ENCODE assay signal across 9 cellular contexts in genomic region chr3:143895805-143896204, GRCh38. TPM values are rescaled to one million over a fixed set of nuclear protein-coding genes. Genes with fewer than 3 reads are reported as not detected.
DNase-seq lines count a peak whose midpoint lies in the region; ATAC-seq, FAIRE-seq and TF ChIP-seq lines count a peak whose summit lies in the region.
"Had no signal": no experiment of that assay in that cellular context is flagged by ENCODE, and none has a peak within 500 bp of the region (broad histone marks: within the 10 kb centered on the region; RNA-seq: fewer than 3 reads in every experiment).

No MANE protein-coding gene starts in this region.

- H3K4me1 ChIP-seq in astrocyte (ENCODE audit: insufficient read depth, low read length): peaks cover 7% of the 10 kb centered on the region

- peaks cover 5% of the 10 kb centered on the region for H3F3A ChIP-seq in neural cell (ENCODE audit: insufficient read depth, low read length, poor library complexity, severe bottlenecking)

- no peaks in the 10 kb centered on the region for H3K9me2 ChIP-seq in neural cell (ENCODE audit: insufficient read depth, low read length)

- TF ChIP-seq POLR2A in GM18505 (IDR thresholded peaks at IDR 0.05; ENCODE audit: borderline replicate concordance, extremely low read depth, insufficient read depth, insufficient read length): no peak

- peaks cover 2% of the 10 kb centered on the region for H3K27me3 Mint-ChIP-seq in astrocyte (ENCODE audit: low read depth, unreplicated experiment)

- H3K27ac Mint-ChIP-seq in astrocyte (ENCODE audit: unreplicated experiment): no peak overlapping the region

- no peaks in the 10 kb centered on the region for H4K20me1 ChIP-seq in astrocyte (ENCODE audit: insufficient read depth, low read length)
- no peaks in the 10 kb centered on the region for H4K20me1 ChIP-seq in neural cell (ENCODE audit: insufficient read depth)

- TF ChIP-seq CTCF in GM06990 (IDR thresholded peaks at IDR 0.05; ENCODE audit: insufficient read depth, low read length, poor library complexity, severe bottlenecking) (peak; percentile 25), astrocyte (IDR thresholded peaks at IDR 0.05; ENCODE audit: insufficient read depth, low read depth, low read length) (peak; percentile 23), neural cell (IDR thresholded peaks at IDR 0.05; ENCODE audit: poor library complexity, severe bottlenecking) (peak; percentile 65)

- peak; percentile 78 for TF ChIP-seq RAD21 in neural cell (conservative IDR thresholded peaks at IDR 0.05)

- H3K4me1 Mint-ChIP-seq in astrocyte (ENCODE audit: low read depth, unreplicated experiment): peaks cover 5% of the 10 kb centered on the region

- H3K79me2 ChIP-seq in astrocyte (ENCODE audit: insufficient read depth, low read length): no peaks in the 10 kb centered on the region
- H3K79me2 ChIP-seq in neural cell (replicated peaks; ENCODE audit: insufficient read depth, low read length): no peaks in the 10 kb centered on the region

- no peaks in the 10 kb centered on the region for H3K9me3 Mint-ChIP-seq in astrocyte (ENCODE audit: unreplicated experiment)

- no peak overlapping the region for H3K4me3 ChIP-seq in GM06990 (replicated peaks; ENCODE audit: low read depth, low read length)
- no peak overlapping the region for H3K4me3 ChIP-seq in astrocyte (ENCODE audit: insufficient read depth, low read depth, low read length)
- H3K4me3 ChIP-seq in neural cell (ENCODE audit: low read length): no peak overlapping the region
- H3K4me3 ChIP-seq: pancreas had no signal

- H3K27me3 ChIP-seq in GM06990 (replicated peaks; ENCODE audit: control insufficient read depth, insufficient read depth, low read length) (no peaks in the 10 kb centered on the region), astrocyte (ENCODE audit: insufficient read depth, low read length) (peaks cover 5% of the 10 kb centered on the region), neural cell (ENCODE audit: insufficient read depth, low read depth, low read length) (no peaks in the 10 kb centered on the region)
- H3K27me3 ChIP-seq: pancreas had no signal

- H3K4me2 ChIP-seq in astrocyte (ENCODE audit: low read length): no peak overlapping the region
- H3K4me2 ChIP-seq in neural cell (ENCODE audit: low read length): no peak overlapping the region

- ATAC-seq in GM18505 (IDR thresholded peaks at IDR 0.05; ENCODE audit: unreplicated experiment) (no peak), HG03025 (IDR thresholded peaks at IDR 0.05; ENCODE audit: low FRiP score, unreplicated experiment) (no peak)
- ATAC-seq: pancreas had no signal

- H3K9ac ChIP-seq in astrocyte (ENCODE audit: low read length) (no peak overlapping the region), neural cell (ENCODE audit: low read length) (no peak overlapping the region)

- H2AFZ ChIP-seq in astrocyte (ENCODE audit: low read depth, low read length): no peak overlapping the region
- no peak overlapping the region for H2AFZ ChIP-seq in neural cell (ENCODE audit: low read depth, low read length)

- H3K4me3 Mint-ChIP-seq in astrocyte (ENCODE audit: unreplicated experiment): no peak overlapping the region

- TF ChIP-seq EP300 in neural cell (conservative IDR thresholded peaks at IDR 0.05; ENCODE audit: poor library complexity, severe bottlenecking): no peak

- no peaks in the 10 kb centered on the region for H3K9me3 ChIP-seq in astrocyte (ENCODE audit: insufficient read depth, low read depth, low read length)
- H3K9me3 ChIP-seq in neural cell (ENCODE audit: low read length): no peaks in the 10 kb centered on the region
- H3K9me3 ChIP-seq: pancreas had no signal

- H3K36me3 ChIP-seq in GM06990 (ENCODE audit: control insufficient read depth, insufficient read depth, low read length): no peaks in the 10 kb centered on the region
- H3K36me3 ChIP-seq in astrocyte (ENCODE audit: insufficient read depth, low read length): no peaks in the 10 kb centered on the region
- no peaks in the 10 kb centered on the region for H3K36me3 ChIP-seq in neural cell (ENCODE audit: insufficient read depth, low read length)
- H3K36me3 ChIP-seq: pancreas had no signal

- no peaks in the 10 kb centered on the region for H3K36me3 Mint-ChIP-seq in astrocyte (ENCODE audit: low read depth, unreplicated experiment)

- intact Hi-C loops in posterior vena cava (cut with DNase I): no loop called here

- H3K27ac ChIP-seq in astrocyte (ENCODE audit: low read depth, low read length): no peak overlapping the region
- H3K27ac ChIP-seq in neural cell (ENCODE audit: low read length): no peak overlapping the region
- H3K27ac ChIP-seq: pancreas had no signal

- peak; percentile 11 for DNase-seq in GM06990 (ENCODE audit: extremely low read depth, insufficient read length)
- peak; percentile 59 for DNase-seq in NCI-H1105 (lab: John Stamatoyannopoulos, UW)
- no peak for DNase-seq in astrocyte (ENCODE audit: low read depth)
- DNase-seq in posterior vena cava (ENCODE audit: low spot score): no peak
- DNase-seq: activated CD4-positive, alpha-beta T cell treated with anti-CD3 and anti-CD28 coated beads, Interleukin-2, amount 50 U/mL, for 48 hours; pancreas had no signal

- FAIRE-seq in astrocyte (lab: Jason Lieb, UNC): no peak
- FAIRE-seq: pancreas had no signal

TF ChIP-seq in neural cell, 6 proteins besides CTCF, POLR2A, EP300 and RAD21:
- TF ChIP-seq MXI1 (conservative IDR thresholded peaks at IDR 0.05; ENCODE audit: poor library complexity, severe bottlenecking): no peak
- TF ChIP-seq REST (IDR thresholded peaks at IDR 0.05; ENCODE audit: borderline replicate concordance): no peak
- no peak for TF ChIP-seq EZH2 (IDR thresholded peaks at IDR 0.05; ENCODE audit: borderline replicate concordance, insufficient read depth, low read length, poor library complexity, severe bottlenecking)
- no peak for TF ChIP-seq POLR2AphosphoS5 (IDR thresholded peaks at IDR 0.05)
- peak; percentile 74 for TF ChIP-seq SMC3 (conservative IDR thresholded peaks at IDR 0.05; ENCODE audit: poor library complexity)

RNA-seq across cellular contexts. Expression of gene SLC9A9, which starts 47.5 kb away (rescaled TPM):
- total RNA-seq in astrocyte: 1.5 and 4.0 TPM in 2 replicates
- polyA plus RNA-seq in neural cell: 0.22 and 0.54 TPM in 2 replicates
- polyA minus RNA-seq in neural cell: 0.73 and 1.0 TPM in 2 replicates
- total RNA-seq in posterior vena cava: 10 to 100 TPM; 20.5 to 28.8 TPM

Comparison
In these comparisons a context has a peak if more than half of its experiments do, and no peak if none do; other contexts are left out.
1. DNase-seq: peak in GM06990 (single experiment) and NCI-H1105 (single experiment); none in astrocyte (single experiment) and posterior vena cava (single experiment).
2. Peak in every context shown above with its lines, with median percentiles within 50 percentile points of each other: CTCF ChIP-seq.